Comparison of ENCODE assay signal across 8 cellular contexts in genomic region chr2:62706721-62707516, GRCh38. TPM values are rescaled to one million over a fixed set of nuclear protein-coding genes. Genes with fewer than 3 reads are reported as not detected.
A peak's percentile ranks its signal among the peaks of the same experiment; 100 is the strongest.
DNase-seq lines count a peak whose midpoint lies in the region; ATAC-seq and TF ChIP-seq lines count a peak whose summit lies in the region.

No MANE protein-coding gene starts in this region.

- CTCF ChIA-PET in SK-N-SH (lab: Yijun Ruan, JAX) = interaction anchor here (1.0 to 1.1 kb wide), 2 partner anchors 68 to 249 kb away, joined by 3 to 5 read pairs; no protein-coding TSS in a partner anchor

- peaks cover 62% of the 10 kb centered on the region for H3K79me2 ChIP-seq in SK-N-SH (ENCODE audit: insufficient read depth)

- no peaks in the 10 kb centered on the region for H3K27me3 ChIP-seq in SK-N-SH (ENCODE audit: insufficient read depth)
- no peaks in the 10 kb centered on the region for H3K27me3 ChIP-seq in WERI-Rb-1 (ENCODE audit: insufficient read depth, low read depth, severe bottlenecking)
- no peaks in the 10 kb centered on the region for H3K27me3 ChIP-seq in iPS DF 6.9 (ENCODE audit: control insufficient read depth, insufficient read depth, low read length)
- H3K27me3 ChIP-seq in stomach smooth muscle (ENCODE audit: control insufficient read depth in 1 of 2, insufficient read depth in 2 of 2, low read length in 2 of 2) = no peaks in the 10 kb centered on the region

- peak overlapping the region; percentile 72 to 89 for H3K4me3 ChIP-seq in SK-N-SH (ENCODE audit: low read depth in 2 of 2, low read length in 1 of 2)
- H3K4me3 ChIP-seq in WERI-Rb-1 (ENCODE audit: low read depth, low read length) = peak overlapping the region; percentile 89
- H3K4me3 ChIP-seq in iPS DF 6.9 (ENCODE audit: low read length) = peak overlapping the region; percentile 83; the same call in 1 of the 2 replicates
- peak overlapping the region; percentile 87 to 95 for H3K4me3 ChIP-seq in stomach smooth muscle (ENCODE audit: low read length in 2 of 2)

- peak overlapping the region; percentile 67; the same call in 1 of the 2 replicates for H2AFZ ChIP-seq in SK-N-SH (ENCODE audit: low read depth)

- TF ChIP-seq CTCF in SK-N-SH (IDR thresholded peaks at IDR 0.05) (no peak), WERI-Rb-1 (IDR thresholded peaks at IDR 0.05; ENCODE audit: low read depth, low read length) (no peak)

- H3K27ac ChIP-seq in SK-N-SH (ENCODE audit: low read depth in 2 of 2, low read length in 1 of 2) (peak overlapping the region; percentile 66 to 87; a peak in 3 of 4 replicates), WERI-Rb-1 (no peak overlapping the region), iPS DF 6.9 (ENCODE audit: low read length) (no peak overlapping the region), stomach smooth muscle (ENCODE audit: low read length) (peak overlapping the region; percentile 76)

- WGBS in SK-N-SH (ENCODE audit: low lambda C conversion rate) = 28% methylated on average over 7 of the region's 7 CpGs
- no CpG with 5 or more reads among the region's 7 CpGs for WGBS in iPS DF 6.9 (ENCODE audit: insufficient coverage, insufficient read length)

- DNase-seq in SK-N-SH = no peak
- DNase-seq in WERI-Rb-1 = no peak
- DNase-seq in iPS DF 6.9 (ENCODE audit: low read depth, low spot score) = no peak
- DNase-seq in NCI-H2029 treated with DMSO at 0.1 percent for 48 hours (lab: John Stamatoyannopoulos, UW) = no peak
- no peak for DNase-seq in dedifferentiated amniotic fluid mesenchymal stem cell (ENCODE audit: extremely low spot score)
- no peak for DNase-seq in AG20443 (ENCODE audit: low spot score)

- peaks cover 40 to 41% of the 10 kb centered on the region in 2 experiments for H3K36me3 ChIP-seq in SK-N-SH (replicated peaks in 1 of 2; ENCODE audit: control insufficient read depth in 1 of 2, insufficient read depth in 2 of 2, low read length in 1 of 2)
- H3K36me3 ChIP-seq in WERI-Rb-1 = peaks cover 35% of the 10 kb centered on the region
- no peaks in the 10 kb centered on the region; the same call in 1 of the 2 replicates for H3K36me3 ChIP-seq in iPS DF 6.9 (ENCODE audit: control insufficient read depth, insufficient read depth, low read length)
- H3K36me3 ChIP-seq in stomach smooth muscle (ENCODE audit: control insufficient read depth in 2 of 2, insufficient read depth in 2 of 2, low read length in 2 of 2) = peaks cover 3 to 6% of the 10 kb centered on the region in 2 donors

- H3F3A ChIP-seq in SK-N-SH (replicated peaks; ENCODE audit: insufficient read depth) = peaks cover 6% of the 10 kb centered on the region

- no peaks in the 10 kb centered on the region for H3K9me3 ChIP-seq in SK-N-SH
- no peaks in the 10 kb centered on the region for H3K9me3 ChIP-seq in WERI-Rb-1 (ENCODE audit: severe bottlenecking)
- H3K9me3 ChIP-seq in iPS DF 6.9 (ENCODE audit: control insufficient read depth, insufficient read depth, low read length) = no peaks in the 10 kb centered on the region
- no peaks in the 10 kb centered on the region for H3K9me3 ChIP-seq in stomach smooth muscle (ENCODE audit: control insufficient read depth in 2 of 2, low read length in 2 of 2)

- no peak for TF ChIP-seq RAD21 in SK-N-SH (IDR thresholded peaks at IDR 0.05; ENCODE audit: low read length)

- no peaks in the 10 kb centered on the region for H3K9me2 ChIP-seq in SK-N-SH

- POLR2A ChIA-PET in SK-N-SH (lab: Yijun Ruan, JAX) = no interaction called here

- ATAC-seq in SK-N-SH treated with all-trans-retinoic acid at 6 μM for 48 hours = no peak

- H4K20me1 ChIP-seq in SK-N-SH (ENCODE audit: insufficient read depth) = no peaks in the 10 kb centered on the region; the same call in 1 of the 2 replicates

- no peak for TF ChIP-seq EP300 in SK-N-SH (IDR thresholded peaks at IDR 0.05; ENCODE audit: borderline replicate concordance in 1 of 2, low read depth in 1 of 2, low read length in 1 of 2)

- H3K4me1 ChIP-seq in SK-N-SH (ENCODE audit: control insufficient read depth in 1 of 2, insufficient read depth in 2 of 2, low read depth in 1 of 2, low read length in 1 of 2) = peaks cover 0 to 25% of the 10 kb centered on the region in 2 experiments; a peak in 2 of 4 replicates
- no peaks in the 10 kb centered on the region for H3K4me1 ChIP-seq in iPS DF 6.9 (ENCODE audit: control insufficient read depth, insufficient read depth, low read length)
- peaks cover 6% of the 10 kb centered on the region for H3K4me1 ChIP-seq in stomach smooth muscle (ENCODE audit: control insufficient read depth, insufficient read depth, low read length)

- H3K4me2 ChIP-seq in SK-N-SH = peak overlapping the region; percentile 86

- H3K9ac ChIP-seq in SK-N-SH (peak overlapping the region; percentile 79), stomach smooth muscle (ENCODE audit: low read length in 2 of 2) (peak overlapping the region; percentile 64 to 77)

TF ChIP-seq in SK-N-SH, 30 proteins besides CTCF, POLR2A, EP300 and RAD21:
- TF ChIP-seq RCOR1 (IDR thresholded peaks at IDR 0.05; ENCODE audit: low read length) (0 out of 2 replicates have a peak, but pooled peaks have one; percentile 13), RFX5 (IDR thresholded peaks at IDR 0.05; ENCODE audit: low read length) (no peak)

TF ChIP-seq in SK-N-SH treated with all-trans-retinoic acid at 6 μM for 48 hours, 23 proteins besides CTCF, POLR2A, EP300 and RAD21:
- TF ChIP-seq GLIS3 (CRISPR knock-in tag; IDR thresholded peaks at IDR 0.05) (no peak), CSRNP3 (CRISPR knock-in tag; IDR thresholded peaks at IDR 0.05) (no peak), ARNTL (CRISPR knock-in tag; IDR thresholded peaks at IDR 0.05; ENCODE audit: borderline replicate concordance, low read depth) (no peak), ZNF70 (CRISPR knock-in tag; IDR thresholded peaks at IDR 0.05) (no peak), ESRRG (CRISPR knock-in tag; IDR thresholded peaks at IDR 0.05) (no peak), CSDC2 (CRISPR knock-in tag; IDR thresholded peaks at IDR 0.05) (no peak), ZNF8 (CRISPR knock-in tag; IDR thresholded peaks at IDR 0.05) (no peak)

RNA-seq across cellular contexts. Expression of gene EHBP1, which starts 1.4 kb away (rescaled TPM):
- 62.7 and 64.9 TPM in 2 replicates for polyA plus RNA-seq in SK-N-SH (2012; rRNA removed)
- polyA plus RNA-seq in SK-N-SH (2012; cell fraction: cytosol; rRNA removed) = 81.3 and 99.6 TPM in 2 replicates
- polyA plus RNA-seq in SK-N-SH (2012; cell fraction: nucleus; rRNA removed) = 53.5 and 77.1 TPM in 2 replicates

Comparison
In these comparisons a context has a peak if more than half of its experiments do, and no peak if none do; other contexts are left out.
1. H3K27ac ChIP-seq: peak in SK-N-SH (2 of 2) and stomach smooth muscle (single experiment); none in WERI-Rb-1 (single experiment) and iPS DF 6.9 (single experiment).
2. Peak in every context shown above with its lines, with median percentiles within 50 percentile points of each other: H3K4me3 ChIP-seq.